21 cellular contexts compared by ENCODE assay signal in the genomic region with DNA sequence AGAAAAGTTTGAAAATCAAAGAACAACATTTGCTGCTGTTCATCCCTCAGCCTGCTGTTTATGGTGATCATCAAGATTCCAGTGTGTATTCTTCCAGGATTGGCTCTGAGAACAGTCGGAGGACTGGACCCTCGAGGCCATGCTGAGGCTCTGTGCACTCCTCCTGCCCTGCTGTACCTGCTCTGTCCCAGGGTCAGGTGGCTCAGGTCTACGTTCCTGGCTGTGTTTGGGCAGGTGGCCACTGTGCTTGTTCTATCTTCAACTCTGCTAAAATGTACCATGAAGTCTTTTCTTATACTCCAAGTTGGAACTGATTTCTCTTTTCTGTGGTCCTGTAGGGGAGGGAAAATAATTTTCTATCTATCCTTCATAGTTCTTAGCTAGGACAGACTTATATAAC.
A peak's percentile ranks its signal among the peaks of the same experiment; 100 is the strongest.
DNase-seq lines count a peak whose midpoint lies in the region; ATAC-seq, FAIRE-seq and TF ChIP-seq lines count a peak whose summit lies in the region.
"Had no signal": no experiment of that assay in that cellular context is flagged by ENCODE, and none has a peak within 500 bp of the region (broad histone marks: within the 10 kb centered on the region; RNA-seq: fewer than 3 reads in every experiment).

No MANE protein-coding gene starts in this region.

- peaks cover under 1% of the 10 kb centered on the region for H3K27me3 Mint-ChIP-seq in GM23338 (ENCODE audit: insufficient read depth, low read depth, poor library complexity)
- no peaks in the 10 kb centered on the region; the same call in 1 of the 2 replicates for H3K27me3 Mint-ChIP-seq in WTC11 (ENCODE audit: low read depth)
- peaks cover 19% of the 10 kb centered on the region for H3K27me3 Mint-ChIP-seq in glutamatergic neuron (ENCODE audit: unreplicated experiment)

- H3K79me2 ChIP-seq in GM23338 (replicated peaks; ENCODE audit: insufficient read depth): no peaks in the 10 kb centered on the region

- DNase-seq in GM23338 (ENCODE audit: low spot score): no peak
- no peak for DNase-seq in WTC11 (ENCODE audit: low spot score)
- no peak for DNase-seq in glutamatergic neuron
- DNase-seq in pancreas: peak in 1 of 6 donors; percentile 15
- DNase-seq in retina: no peak
- DNase-seq in NK-92 treated with Interleukin-12 subunit alpha and Interleukin-12 subunit beta, amount 100 ng/mL, for 24 hours (lab: John Stamatoyannopoulos, UW): no peak
- DNase-seq: 8988T; Calu3; CD8-positive, alpha-beta T cell; GM23248; H7; IMR-90 had no signal

- intact Hi-C loops in pancreas (cut with DNase I): no loop called here

- no peaks in the 10 kb centered on the region for H3K9me3 ChIP-seq in pancreas
- H3K9me3 ChIP-seq: BLaER1 had no signal

- no peaks in the 10 kb centered on the region for H3F3A ChIP-seq in GM23338 (replicated peaks; ENCODE audit: low read depth)

- H3K4me3 ChIP-seq in GM23338 (no peak overlapping the region), pancreas (no peak overlapping the region)
- H3K4me3 ChIP-seq: BLaER1, GM23248, K562 had no signal

- ATAC-seq in GM23338: no peak
- no peak for ATAC-seq in WTC11
- peak in 3 of 4 donors; percentile 62 to 84 (median 63) for ATAC-seq in pancreas
- ATAC-seq in HG03108 (IDR thresholded peaks at IDR 0.05; ENCODE audit: unreplicated experiment): no peak
- ATAC-seq in GM21737 (IDR thresholded peaks at IDR 0.05; ENCODE audit: unreplicated experiment): no peak
- ATAC-seq: CD8-positive, alpha-beta T cell; K562 had no signal

- H3K4me2 ChIP-seq in GM23338: no peak overlapping the region
- H3K4me2 ChIP-seq: BLaER1 had no signal

- H3K27me3 ChIP-seq in GM23338 (ENCODE audit: insufficient read depth): no peaks in the 10 kb centered on the region
- H3K27me3 ChIP-seq in pancreas: no peaks in the 10 kb centered on the region
- H3K27me3 ChIP-seq: BLaER1 had no signal

- no peak for FAIRE-seq in pancreas (lab: Jason Lieb, UNC)
- FAIRE-seq: G401.6, GM12891, GM19239, K562 had no signal

- H4K20me1 ChIP-seq in GM23338 (replicated peaks; ENCODE audit: insufficient read depth): no peaks in the 10 kb centered on the region
- H4K20me1 ChIP-seq: BLaER1 had no signal

- WGBS in pancreas, 2 donors: 15 to 23% methylated on average over 3 of the region's 3 CpGs

- H3K36me3 Mint-ChIP-seq in GM23338 (ENCODE audit: low read depth): peaks cover 7% of the 10 kb centered on the region
- peaks cover 3% of the 10 kb centered on the region for H3K36me3 Mint-ChIP-seq in WTC11
- peaks cover 2% of the 10 kb centered on the region for H3K36me3 Mint-ChIP-seq in glutamatergic neuron (ENCODE audit: unreplicated experiment)
- H3K36me3 Mint-ChIP-seq: CD14-positive monocyte; CD8-positive, alpha-beta T cell had no signal

- no peak overlapping the region for H2AFZ ChIP-seq in GM23338
- H2AFZ ChIP-seq: GM23248 had no signal

- H3K4me1 Mint-ChIP-seq in GM23338: peaks cover 48% of the 10 kb centered on the region
- H3K4me1 Mint-ChIP-seq in WTC11: peaks cover 59% of the 10 kb centered on the region
- peaks cover 48% of the 10 kb centered on the region for H3K4me1 Mint-ChIP-seq in glutamatergic neuron (ENCODE audit: low read depth, unreplicated experiment)
- H3K4me1 Mint-ChIP-seq: CD14-positive monocyte had no signal

- TF ChIP-seq CTCF in GM23338 (conservative IDR thresholded peaks at IDR 0.05; ENCODE audit: low read depth in 2 of 2) (no peak), WTC11 (IDR thresholded peaks at IDR 0.05) (no peak), glutamatergic neuron (IDR thresholded peaks at IDR 0.05; ENCODE audit: partially characterized antibody, unreplicated experiment) (no peak), pancreas (IDR thresholded peaks at IDR 0.05) (no peak)

- H3K4me3 Mint-ChIP-seq in GM23338: no peak overlapping the region
- no peak overlapping the region for H3K4me3 Mint-ChIP-seq in WTC11
- H3K4me3 Mint-ChIP-seq in glutamatergic neuron (ENCODE audit: unreplicated experiment): peak overlapping the region; percentile 79
- H3K4me3 Mint-ChIP-seq: CD14-positive monocyte; CD8-positive, alpha-beta T cell had no signal

- peaks cover 39% of the 10 kb centered on the region for H3K4me1 ChIP-seq in GM23338 (ENCODE audit: insufficient read depth)
- peaks cover 0 to 6% (median 4%) of the 10 kb centered on the region in 3 donors for H3K4me1 ChIP-seq in pancreas
- H3K4me1 ChIP-seq: BLaER1 had no signal

- H3K9me3 Mint-ChIP-seq in GM23338: peaks cover 9% of the 10 kb centered on the region
- H3K9me3 Mint-ChIP-seq in WTC11: peaks cover 7% of the 10 kb centered on the region
- H3K9me3 Mint-ChIP-seq in glutamatergic neuron (ENCODE audit: unreplicated experiment): peaks cover 20% of the 10 kb centered on the region
- H3K9me3 Mint-ChIP-seq: CD8-positive, alpha-beta T cell had no signal

- 0 out of 2 replicates have a peak, but pooled peaks cover 4% of the 10 kb centered on the region for H3K36me3 ChIP-seq in GM23338 (ENCODE audit: insufficient read depth)
- H3K36me3 ChIP-seq in pancreas: no peaks in the 10 kb centered on the region
- H3K36me3 ChIP-seq: BLaER1 had no signal

- POLR2A ChIA-PET in WTC11 (lab: Charles Lee): no interaction called here

- H3K27ac ChIP-seq in GM23338 (ENCODE audit: low read depth) (no peak overlapping the region; the same call in 1 of the 2 replicates), pancreas (no peak overlapping the region)
- H3K27ac ChIP-seq: BLaER1, GM23248, HL-60 had no signal

- CTCF ChIA-PET in WTC11 (lab: Charles Lee): no interaction called here

- peak overlapping the region; percentile 96; the same call in 1 of the 2 replicates for H3K27ac Mint-ChIP-seq in GM23338
- H3K27ac Mint-ChIP-seq in WTC11: peak overlapping the region; percentile 98; the same call in 1 of the 2 replicates
- peak overlapping the region; percentile 100 for H3K27ac Mint-ChIP-seq in glutamatergic neuron (ENCODE audit: unreplicated experiment)
- H3K27ac Mint-ChIP-seq: CD14-positive monocyte; CD8-positive, alpha-beta T cell had no signal

- peaks cover 15% of the 10 kb centered on the region; the same call in 1 of the 2 replicates for H3K9me2 ChIP-seq in GM23338 (ENCODE audit: insufficient read depth)

TF ChIP-seq in GM23338, 12 proteins besides CTCF, POLR2A, EP300 and RAD21 (continues in another document):
- TF ChIP-seq NANOG (IDR thresholded peaks at IDR 0.05; ENCODE audit: borderline replicate concordance): no peak
- TF ChIP-seq CREB1 (CRISPR knock-in tag; IDR thresholded peaks at IDR 0.05; ENCODE audit: low read depth): no peak
- no peak for TF ChIP-seq ZNF331 (CRISPR knock-in tag; IDR thresholded peaks at IDR 0.05; ENCODE audit: low read depth)
- TF ChIP-seq, protein P1, sequence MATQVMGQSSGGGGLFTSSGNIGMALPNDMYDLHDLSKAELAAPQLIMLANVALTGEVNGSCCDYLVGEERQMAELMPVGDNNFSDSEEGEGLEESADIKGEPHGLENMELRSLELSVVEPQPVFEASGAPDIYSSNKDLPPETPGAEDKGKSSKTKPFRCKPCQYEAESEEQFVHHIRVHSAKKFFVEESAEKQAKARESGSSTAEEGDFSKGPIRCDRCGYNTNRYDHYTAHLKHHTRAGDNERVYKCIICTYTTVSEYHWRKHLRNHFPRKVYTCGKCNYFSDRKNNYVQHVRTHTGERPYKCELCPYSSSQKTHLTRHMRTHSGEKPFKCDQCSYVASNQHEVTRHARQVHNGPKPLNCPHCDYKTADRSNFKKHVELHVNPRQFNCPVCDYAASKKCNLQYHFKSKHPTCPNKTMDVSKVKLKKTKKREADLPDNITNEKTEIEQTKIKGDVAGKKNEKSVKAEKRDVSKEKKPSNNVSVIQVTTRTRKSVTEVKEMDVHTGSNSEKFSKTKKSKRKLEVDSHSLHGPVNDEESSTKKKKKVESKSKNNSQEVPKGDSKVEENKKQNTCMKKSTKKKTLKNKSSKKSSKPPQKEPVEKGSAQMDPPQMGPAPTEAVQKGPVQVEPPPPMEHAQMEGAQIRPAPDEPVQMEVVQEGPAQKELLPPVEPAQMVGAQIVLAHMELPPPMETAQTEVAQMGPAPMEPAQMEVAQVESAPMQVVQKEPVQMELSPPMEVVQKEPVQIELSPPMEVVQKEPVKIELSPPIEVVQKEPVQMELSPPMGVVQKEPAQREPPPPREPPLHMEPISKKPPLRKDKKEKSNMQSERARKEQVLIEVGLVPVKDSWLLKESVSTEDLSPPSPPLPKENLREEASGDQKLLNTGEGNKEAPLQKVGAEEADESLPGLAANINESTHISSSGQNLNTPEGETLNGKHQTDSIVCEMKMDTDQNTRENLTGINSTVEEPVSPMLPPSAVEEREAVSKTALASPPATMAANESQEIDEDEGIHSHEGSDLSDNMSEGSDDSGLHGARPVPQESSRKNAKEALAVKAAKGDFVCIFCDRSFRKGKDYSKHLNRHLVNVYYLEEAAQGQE (IDR thresholded peaks at IDR 0.05; ENCODE audit: unreplicated experiment): no peak
- no peak for TF ChIP-seq EZH2 (IDR thresholded peaks at IDR 0.05; ENCODE audit: low read depth, unreplicated experiment)

TF ChIP-seq in WTC11, 78 proteins besides CTCF, POLR2A, EP300 and RAD21 (continues in another document):
- TF ChIP-seq ZNF416 (CRISPR knock-in tag; IDR thresholded peaks at IDR 0.05): no peak
- TF ChIP-seq, protein P2, sequence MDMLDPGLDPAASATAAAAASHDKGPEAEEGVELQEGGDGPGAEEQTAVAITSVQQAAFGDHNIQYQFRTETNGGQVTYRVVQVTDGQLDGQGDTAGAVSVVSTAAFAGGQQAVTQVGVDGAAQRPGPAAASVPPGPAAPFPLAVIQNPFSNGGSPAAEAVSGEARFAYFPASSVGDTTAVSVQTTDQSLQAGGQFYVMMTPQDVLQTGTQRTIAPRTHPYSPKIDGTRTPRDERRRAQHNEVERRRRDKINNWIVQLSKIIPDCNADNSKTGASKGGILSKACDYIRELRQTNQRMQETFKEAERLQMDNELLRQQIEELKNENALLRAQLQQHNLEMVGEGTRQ (CRISPR knock-in tag; IDR thresholded peaks at IDR 0.05): no peak
- TF ChIP-seq MXD4 (CRISPR knock-in tag; IDR thresholded peaks at IDR 0.05; ENCODE audit: borderline replicate concordance): no peak
- no peak for TF ChIP-seq JUN (CRISPR knock-in tag; IDR thresholded peaks at IDR 0.05)
- no peak for TF ChIP-seq TP53 (CRISPR knock-in tag; IDR thresholded peaks at IDR 0.05)
- no peak for TF ChIP-seq MYBL2 (CRISPR knock-in tag; IDR thresholded peaks at IDR 0.05)
- TF ChIP-seq, protein P3, sequence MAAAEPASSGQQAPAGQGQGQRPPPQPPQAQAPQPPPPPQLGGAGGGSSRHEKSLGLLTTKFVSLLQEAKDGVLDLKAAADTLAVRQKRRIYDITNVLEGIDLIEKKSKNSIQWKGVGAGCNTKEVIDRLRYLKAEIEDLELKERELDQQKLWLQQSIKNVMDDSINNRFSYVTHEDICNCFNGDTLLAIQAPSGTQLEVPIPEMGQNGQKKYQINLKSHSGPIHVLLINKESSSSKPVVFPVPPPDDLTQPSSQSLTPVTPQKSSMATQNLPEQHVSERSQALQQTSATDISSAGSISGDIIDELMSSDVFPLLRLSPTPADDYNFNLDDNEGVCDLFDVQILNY (CRISPR knock-in tag; IDR thresholded peaks at IDR 0.05): no peak
- TF ChIP-seq, protein P4, sequence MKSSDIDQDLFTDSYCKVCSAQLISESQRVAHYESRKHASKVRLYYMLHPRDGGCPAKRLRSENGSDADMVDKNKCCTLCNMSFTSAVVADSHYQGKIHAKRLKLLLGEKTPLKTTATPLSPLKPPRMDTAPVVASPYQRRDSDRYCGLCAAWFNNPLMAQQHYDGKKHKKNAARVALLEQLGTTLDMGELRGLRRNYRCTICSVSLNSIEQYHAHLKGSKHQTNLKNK (CRISPR knock-in tag; IDR thresholded peaks at IDR 0.05): no peak

Comparison
In these comparisons a context has a peak if more than half of its experiments do, and no peak if none do; other contexts are left out.
1. ATAC-seq: peak in pancreas (3 of 4); none in GM23338 (single experiment), WTC11 (single experiment), HG03108 (single experiment) and GM21737 (single experiment).
2. Peak in every context shown above with its lines, with median percentiles within 50 percentile points of each other: H3K27ac Mint-ChIP-seq.